In the genomic region with DNA sequence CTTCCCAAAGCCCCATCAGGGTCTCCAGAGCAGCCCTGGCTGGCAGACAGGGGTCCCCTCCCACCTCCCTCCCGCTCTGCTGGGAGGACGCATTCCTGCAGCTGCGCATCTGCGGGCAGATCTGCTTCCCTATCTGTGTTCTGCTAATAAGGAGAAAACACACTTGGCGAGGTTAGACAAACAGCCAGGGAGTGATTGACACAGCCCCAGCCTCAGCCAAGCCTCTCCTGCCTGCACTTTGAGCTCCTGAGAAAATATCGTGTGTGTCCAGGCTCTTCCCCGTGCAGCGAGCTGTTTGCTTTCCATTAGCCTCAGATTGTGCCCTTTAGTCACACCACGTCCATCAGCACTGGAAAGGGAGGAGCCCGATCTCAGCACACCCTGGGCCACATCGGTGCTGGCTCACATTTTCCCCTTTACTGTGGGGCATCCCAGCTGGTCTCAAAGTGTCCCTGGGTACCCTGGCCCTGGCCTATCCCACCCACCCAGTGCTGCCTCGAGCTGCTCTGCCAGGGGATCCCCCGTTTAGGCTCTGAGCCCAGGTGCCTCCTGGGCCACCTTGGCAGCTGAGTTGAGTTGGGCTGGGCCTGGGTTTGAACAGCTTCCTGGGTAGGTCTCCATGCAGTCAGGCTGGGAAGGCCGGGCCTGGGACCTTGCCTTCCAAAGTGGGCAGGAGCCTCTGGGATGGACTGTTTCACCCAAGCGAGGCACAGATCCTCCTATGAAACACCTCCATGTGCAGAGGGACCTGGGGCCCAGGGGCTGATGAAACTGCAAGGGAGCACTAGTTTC, we compare ENCODE assay signal across 1 cellular context.
A peak's percentile ranks its signal among the peaks of the same experiment; 100 is the strongest.
TF ChIP-seq lines count a peak whose summit lies in the region.

No MANE protein-coding gene starts in this region.

TF ChIP-seq in HepG2, 621 proteins besides CTCF, POLR2A, EP300 and RAD21 (continued from another document and continues in another):
- TF ChIP-seq, protein P1, sequence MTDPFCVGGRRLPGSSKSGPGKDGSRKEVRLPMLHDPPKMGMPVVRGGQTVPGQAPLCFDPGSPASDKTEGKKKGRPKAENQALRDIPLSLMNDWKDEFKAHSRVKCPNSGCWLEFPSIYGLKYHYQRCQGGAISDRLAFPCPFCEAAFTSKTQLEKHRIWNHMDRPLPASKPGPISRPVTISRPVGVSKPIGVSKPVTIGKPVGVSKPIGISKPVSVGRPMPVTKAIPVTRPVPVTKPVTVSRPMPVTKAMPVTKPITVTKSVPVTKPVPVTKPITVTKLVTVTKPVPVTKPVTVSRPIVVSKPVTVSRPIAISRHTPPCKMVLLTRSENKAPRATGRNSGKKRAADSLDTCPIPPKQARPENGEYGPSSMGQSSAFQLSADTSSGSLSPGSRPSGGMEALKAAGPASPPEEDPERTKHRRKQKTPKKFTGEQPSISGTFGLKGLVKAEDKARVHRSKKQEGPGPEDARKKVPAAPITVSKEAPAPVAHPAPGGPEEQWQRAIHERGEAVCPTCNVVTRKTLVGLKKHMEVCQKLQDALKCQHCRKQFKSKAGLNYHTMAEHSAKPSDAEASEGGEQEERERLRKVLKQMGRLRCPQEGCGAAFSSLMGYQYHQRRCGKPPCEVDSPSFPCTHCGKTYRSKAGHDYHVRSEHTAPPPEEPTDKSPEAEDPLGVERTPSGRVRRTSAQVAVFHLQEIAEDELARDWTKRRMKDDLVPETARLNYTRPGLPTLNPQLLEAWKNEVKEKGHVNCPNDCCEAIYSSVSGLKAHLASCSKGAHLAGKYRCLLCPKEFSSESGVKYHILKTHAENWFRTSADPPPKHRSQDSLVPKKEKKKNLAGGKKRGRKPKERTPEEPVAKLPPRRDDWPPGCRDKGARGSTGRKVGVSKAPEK (CRISPR knock-in tag; IDR thresholded peaks at IDR 0.05; ENCODE audit: borderline replicate concordance): no peak
- TF ChIP-seq RFX1 (IDR thresholded peaks at IDR 0.05): no peak
- TF ChIP-seq HOXD1 (CRISPR knock-in tag; IDR thresholded peaks at IDR 0.05): no peak
- no peak for TF ChIP-seq NFYC (CRISPR knock-in tag; IDR thresholded peaks at IDR 0.05)
- TF ChIP-seq ZNF768 (CRISPR knock-in tag; IDR thresholded peaks at IDR 0.05): no peak
- TF ChIP-seq NFE2L1 (CRISPR knock-in tag; IDR thresholded peaks at IDR 0.05; ENCODE audit: borderline replicate concordance): no peak
- TF ChIP-seq SNAPC2 (CRISPR knock-in tag; IDR thresholded peaks at IDR 0.05): no peak
- TF ChIP-seq ZSCAN25 (CRISPR knock-in tag; IDR thresholded peaks at IDR 0.05): no peak
- TF ChIP-seq ZFY (CRISPR knock-in tag; IDR thresholded peaks at IDR 0.05): no peak
- peak; percentile 43; the same call in 1 of the 2 replicates for TF ChIP-seq ZNF605 (CRISPR knock-in tag; IDR thresholded peaks at IDR 0.05)
- TF ChIP-seq, protein P2, sequence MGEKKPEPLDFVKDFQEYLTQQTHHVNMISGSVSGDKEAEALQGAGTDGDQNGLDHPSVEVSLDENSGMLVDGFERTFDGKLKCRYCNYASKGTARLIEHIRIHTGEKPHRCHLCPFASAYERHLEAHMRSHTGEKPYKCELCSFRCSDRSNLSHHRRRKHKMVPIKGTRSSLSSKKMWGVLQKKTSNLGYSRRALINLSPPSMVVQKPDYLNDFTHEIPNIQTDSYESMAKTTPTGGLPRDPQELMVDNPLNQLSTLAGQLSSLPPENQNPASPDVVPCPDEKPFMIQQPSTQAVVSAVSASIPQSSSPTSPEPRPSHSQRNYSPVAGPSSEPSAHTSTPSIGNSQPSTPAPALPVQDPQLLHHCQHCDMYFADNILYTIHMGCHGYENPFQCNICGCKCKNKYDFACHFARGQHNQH (CRISPR knock-in tag; IDR thresholded peaks at IDR 0.05): peak; percentile 62; the same call in 1 of the 2 replicates
- TF ChIP-seq, protein P3, sequence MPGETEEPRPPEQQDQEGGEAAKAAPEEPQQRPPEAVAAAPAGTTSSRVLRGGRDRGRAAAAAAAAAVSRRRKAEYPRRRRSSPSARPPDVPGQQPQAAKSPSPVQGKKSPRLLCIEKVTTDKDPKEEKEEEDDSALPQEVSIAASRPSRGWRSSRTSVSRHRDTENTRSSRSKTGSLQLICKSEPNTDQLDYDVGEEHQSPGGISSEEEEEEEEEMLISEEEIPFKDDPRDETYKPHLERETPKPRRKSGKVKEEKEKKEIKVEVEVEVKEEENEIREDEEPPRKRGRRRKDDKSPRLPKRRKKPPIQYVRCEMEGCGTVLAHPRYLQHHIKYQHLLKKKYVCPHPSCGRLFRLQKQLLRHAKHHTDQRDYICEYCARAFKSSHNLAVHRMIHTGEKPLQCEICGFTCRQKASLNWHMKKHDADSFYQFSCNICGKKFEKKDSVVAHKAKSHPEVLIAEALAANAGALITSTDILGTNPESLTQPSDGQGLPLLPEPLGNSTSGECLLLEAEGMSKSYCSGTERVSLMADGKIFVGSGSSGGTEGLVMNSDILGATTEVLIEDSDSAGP (CRISPR knock-in tag; IDR thresholded peaks at IDR 0.05; ENCODE audit: borderline replicate concordance): no peak; the same call in 1 of the 2 replicates
- TF ChIP-seq FOXP1 (IDR thresholded peaks at IDR 0.05): no peak
- 0 out of 2 replicates have a peak, but pooled peaks have one; percentile 35 for TF ChIP-seq FOXP1 (CRISPR knock-in tag; IDR thresholded peaks at IDR 0.05)
- TF ChIP-seq BORCS8-MEF2B (CRISPR knock-in tag; IDR thresholded peaks at IDR 0.05): peak; percentile 54
- TF ChIP-seq, protein P4, sequence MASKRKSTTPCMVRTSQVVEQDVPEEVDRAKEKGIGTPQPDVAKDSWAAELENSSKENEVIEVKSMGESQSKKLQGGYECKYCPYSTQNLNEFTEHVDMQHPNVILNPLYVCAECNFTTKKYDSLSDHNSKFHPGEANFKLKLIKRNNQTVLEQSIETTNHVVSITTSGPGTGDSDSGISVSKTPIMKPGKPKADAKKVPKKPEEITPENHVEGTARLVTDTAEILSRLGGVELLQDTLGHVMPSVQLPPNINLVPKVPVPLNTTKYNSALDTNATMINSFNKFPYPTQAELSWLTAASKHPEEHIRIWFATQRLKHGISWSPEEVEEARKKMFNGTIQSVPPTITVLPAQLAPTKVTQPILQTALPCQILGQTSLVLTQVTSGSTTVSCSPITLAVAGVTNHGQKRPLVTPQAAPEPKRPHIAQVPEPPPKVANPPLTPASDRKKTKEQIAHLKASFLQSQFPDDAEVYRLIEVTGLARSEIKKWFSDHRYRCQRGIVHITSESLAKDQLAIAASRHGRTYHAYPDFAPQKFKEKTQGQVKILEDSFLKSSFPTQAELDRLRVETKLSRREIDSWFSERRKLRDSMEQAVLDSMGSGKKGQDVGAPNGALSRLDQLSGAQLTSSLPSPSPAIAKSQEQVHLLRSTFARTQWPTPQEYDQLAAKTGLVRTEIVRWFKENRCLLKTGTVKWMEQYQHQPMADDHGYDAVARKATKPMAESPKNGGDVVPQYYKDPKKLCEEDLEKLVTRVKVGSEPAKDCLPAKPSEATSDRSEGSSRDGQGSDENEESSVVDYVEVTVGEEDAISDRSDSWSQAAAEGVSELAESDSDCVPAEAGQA (IDR thresholded peaks at IDR 0.05; ENCODE audit: low read depth): no peak
- TF ChIP-seq, protein P4 (CRISPR knock-in tag; IDR thresholded peaks at IDR 0.05; ENCODE audit: borderline replicate concordance): no peak
- TF ChIP-seq, protein P5, sequence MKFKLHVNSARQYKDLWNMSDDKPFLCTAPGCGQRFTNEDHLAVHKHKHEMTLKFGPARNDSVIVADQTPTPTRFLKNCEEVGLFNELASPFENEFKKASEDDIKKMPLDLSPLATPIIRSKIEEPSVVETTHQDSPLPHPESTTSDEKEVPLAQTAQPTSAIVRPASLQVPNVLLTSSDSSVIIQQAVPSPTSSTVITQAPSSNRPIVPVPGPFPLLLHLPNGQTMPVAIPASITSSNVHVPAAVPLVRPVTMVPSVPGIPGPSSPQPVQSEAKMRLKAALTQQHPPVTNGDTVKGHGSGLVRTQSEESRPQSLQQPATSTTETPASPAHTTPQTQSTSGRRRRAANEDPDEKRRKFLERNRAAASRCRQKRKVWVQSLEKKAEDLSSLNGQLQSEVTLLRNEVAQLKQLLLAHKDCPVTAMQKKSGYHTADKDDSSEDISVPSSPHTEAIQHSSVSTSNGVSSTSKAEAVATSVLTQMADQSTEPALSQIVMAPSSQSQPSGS (CRISPR knock-in tag; IDR thresholded peaks at IDR 0.05): no peak
- TF ChIP-seq ZNF569 (CRISPR knock-in tag; IDR thresholded peaks at IDR 0.05; ENCODE audit: borderline replicate concordance): no peak
- peak; percentile 81 for TF ChIP-seq HNF4G (IDR thresholded peaks at IDR 0.05; ENCODE audit: borderline replicate concordance, low read depth, low read length)
- peak; percentile 77 for TF ChIP-seq HNF4G (CRISPR knock-in tag; IDR thresholded peaks at IDR 0.05; ENCODE audit: borderline replicate concordance, low read depth)
- TF ChIP-seq, protein P6, sequence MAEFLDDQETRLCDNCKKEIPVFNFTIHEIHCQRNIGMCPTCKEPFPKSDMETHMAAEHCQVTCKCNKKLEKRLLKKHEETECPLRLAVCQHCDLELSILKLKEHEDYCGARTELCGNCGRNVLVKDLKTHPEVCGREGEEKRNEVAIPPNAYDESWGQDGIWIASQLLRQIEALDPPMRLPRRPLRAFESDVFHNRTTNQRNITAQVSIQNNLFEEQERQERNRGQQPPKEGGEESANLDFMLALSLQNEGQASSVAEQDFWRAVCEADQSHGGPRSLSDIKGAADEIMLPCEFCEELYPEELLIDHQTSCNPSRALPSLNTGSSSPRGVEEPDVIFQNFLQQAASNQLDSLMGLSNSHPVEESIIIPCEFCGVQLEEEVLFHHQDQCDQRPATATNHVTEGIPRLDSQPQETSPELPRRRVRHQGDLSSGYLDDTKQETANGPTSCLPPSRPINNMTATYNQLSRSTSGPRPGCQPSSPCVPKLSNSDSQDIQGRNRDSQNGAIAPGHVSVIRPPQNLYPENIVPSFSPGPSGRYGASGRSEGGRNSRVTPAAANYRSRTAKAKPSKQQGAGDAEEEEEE (CRISPR knock-in tag; IDR thresholded peaks at IDR 0.05; ENCODE audit: borderline replicate concordance): no peak
- no peak for TF ChIP-seq MEF2D (CRISPR knock-in tag; IDR thresholded peaks at IDR 0.05)
- no peak for TF ChIP-seq ZNF790 (CRISPR knock-in tag; IDR thresholded peaks at IDR 0.05; ENCODE audit: borderline replicate concordance)
- 0 out of 2 replicates have a peak, but pooled peaks have one; percentile 39 for TF ChIP-seq BCL6 (CRISPR knock-in tag; IDR thresholded peaks at IDR 0.05)
- TF ChIP-seq XBP1 (CRISPR knock-in tag; IDR thresholded peaks at IDR 0.05): no peak
- TF ChIP-seq, protein P7, sequence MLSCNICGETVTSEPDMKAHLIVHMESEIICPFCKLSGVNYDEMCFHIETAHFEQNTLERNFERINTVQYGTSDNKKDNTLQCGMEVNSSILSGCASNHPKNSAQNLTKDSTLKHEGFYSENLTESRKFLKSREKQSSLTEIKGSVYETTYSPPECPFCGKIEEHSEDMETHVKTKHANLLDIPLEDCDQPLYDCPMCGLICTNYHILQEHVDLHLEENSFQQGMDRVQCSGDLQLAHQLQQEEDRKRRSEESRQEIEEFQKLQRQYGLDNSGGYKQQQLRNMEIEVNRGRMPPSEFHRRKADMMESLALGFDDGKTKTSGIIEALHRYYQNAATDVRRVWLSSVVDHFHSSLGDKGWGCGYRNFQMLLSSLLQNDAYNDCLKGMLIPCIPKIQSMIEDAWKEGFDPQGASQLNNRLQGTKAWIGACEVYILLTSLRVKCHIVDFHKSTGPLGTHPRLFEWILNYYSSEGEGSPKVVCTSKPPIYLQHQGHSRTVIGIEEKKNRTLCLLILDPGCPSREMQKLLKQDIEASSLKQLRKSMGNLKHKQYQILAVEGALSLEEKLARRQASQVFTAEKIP (CRISPR knock-in tag; IDR thresholded peaks at IDR 0.05; ENCODE audit: borderline replicate concordance): no peak
- no peak for TF ChIP-seq ZNF709 (CRISPR knock-in tag; IDR thresholded peaks at IDR 0.05)
- no peak for TF ChIP-seq PHF20 (CRISPR knock-in tag; IDR thresholded peaks at IDR 0.05)
- peak; percentile 32; the same call in 1 of the 2 replicates for TF ChIP-seq MYC (CRISPR knock-in tag; IDR thresholded peaks at IDR 0.05; ENCODE audit: borderline replicate concordance)
- 0 out of 2 replicates have a peak, but pooled peaks have one; percentile 33 for TF ChIP-seq AHR (CRISPR knock-in tag; IDR thresholded peaks at IDR 0.05)
- TF ChIP-seq, protein P8, sequence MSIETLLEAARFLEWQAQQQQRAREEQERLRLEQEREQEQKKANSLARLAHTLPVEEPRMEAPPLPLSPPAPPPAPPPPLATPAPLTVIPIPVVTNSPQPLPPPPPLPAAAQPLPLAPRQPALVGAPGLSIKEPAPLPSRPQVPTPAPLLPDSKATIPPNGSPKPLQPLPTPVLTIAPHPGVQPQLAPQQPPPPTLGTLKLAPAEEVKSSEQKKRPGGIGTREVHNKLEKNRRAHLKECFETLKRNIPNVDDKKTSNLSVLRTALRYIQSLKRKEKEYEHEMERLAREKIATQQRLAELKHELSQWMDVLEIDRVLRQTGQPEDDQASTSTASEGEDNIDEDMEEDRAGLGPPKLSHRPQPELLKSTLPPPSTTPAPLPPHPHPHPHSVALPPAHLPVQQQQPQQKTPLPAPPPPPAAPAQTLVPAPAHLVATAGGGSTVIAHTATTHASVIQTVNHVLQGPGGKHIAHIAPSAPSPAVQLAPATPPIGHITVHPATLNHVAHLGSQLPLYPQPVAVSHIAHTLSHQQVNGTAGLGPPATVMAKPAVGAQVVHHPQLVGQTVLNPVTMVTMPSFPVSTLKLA (IDR thresholded peaks at IDR 0.05): no peak
- no peak for TF ChIP-seq ZZZ3 (CRISPR knock-in tag; IDR thresholded peaks at IDR 0.05; ENCODE audit: borderline replicate concordance)
- TF ChIP-seq ZNF577 (CRISPR knock-in tag; IDR thresholded peaks at IDR 0.05; ENCODE audit: borderline replicate concordance, low read depth): no peak
- 0 out of 2 replicates have a peak, but pooled peaks have one; percentile 23 for TF ChIP-seq ZNF761 (CRISPR knock-in tag; conservative IDR thresholded peaks at IDR 0.05)
- TF ChIP-seq HMGA1 (CRISPR knock-in tag; conservative IDR thresholded peaks at IDR 0.05): no peak
- TF ChIP-seq KLF11 (CRISPR knock-in tag; IDR thresholded peaks at IDR 0.05): no peak
- TF ChIP-seq ZBTB8A (CRISPR knock-in tag; IDR thresholded peaks at IDR 0.05; ENCODE audit: borderline replicate concordance, low read depth): no peak
- TF ChIP-seq ZNF3 (CRISPR knock-in tag; IDR thresholded peaks at IDR 0.05): no peak
